Comparison of ENCODE assay signal across 10 cellular contexts in the genomic region with DNA sequence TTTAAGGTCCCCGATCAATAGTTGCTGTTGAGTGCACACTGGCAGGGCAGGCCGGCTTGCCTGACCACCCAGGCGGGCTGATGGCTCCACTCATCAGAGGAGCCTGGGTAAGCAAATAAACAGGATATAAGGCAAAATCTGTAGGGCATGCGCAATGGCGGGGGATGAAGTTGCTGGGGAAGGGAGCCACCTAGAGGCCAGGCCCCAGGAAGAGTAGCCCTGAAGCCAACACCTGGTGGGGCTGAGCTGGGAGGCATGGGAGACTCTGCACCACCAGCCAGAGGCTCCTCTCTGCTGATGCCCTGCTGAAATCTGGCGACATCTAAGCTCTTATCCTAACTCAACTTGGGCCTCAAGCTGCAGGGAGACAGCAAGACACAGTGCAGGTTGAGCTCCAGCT.
DNase-seq lines count a peak whose midpoint lies in the region; TF ChIP-seq lines count a peak whose summit lies in the region.
"Had no signal": no experiment of that assay in that cellular context is flagged by ENCODE, and none has a peak within 500 bp of the region (broad histone marks: within the 10 kb centered on the region; RNA-seq: fewer than 3 reads in every experiment).

No MANE protein-coding gene starts in this region.

- no peaks in the 10 kb centered on the region for H3K36me3 Mint-ChIP-seq in HFFc6 (ENCODE audit: low read depth)
- H3K36me3 Mint-ChIP-seq: activated naive CD4-positive, alpha-beta T cell treated with anti-CD3 and anti-CD28 coated beads, Interleukin-2, amount 50 U/mL, for 72 hours had no signal

- H3K27ac Mint-ChIP-seq in HFFc6: no peak overlapping the region
- H3K27ac Mint-ChIP-seq: activated naive CD4-positive, alpha-beta T cell treated with anti-CD3 and anti-CD28 coated beads, Interleukin-2, amount 50 U/mL, for 72 hours had no signal

- no peak overlapping the region for H3K4me3 Mint-ChIP-seq in HFFc6

- no peak for DNase-seq in HFFc6
- DNase-seq in astrocyte of the spinal cord (ENCODE audit: low read depth, low spot score): no peak
- DNase-seq in kidney tubule cell (ENCODE audit: low spot score): peak; percentile 42
- no peak for DNase-seq in KBM-7
- DNase-seq in NCI-H1694 (lab: John Stamatoyannopoulos, UW): no peak
- DNase-seq in A172 (ENCODE audit: low spot score): no peak
- no peak for DNase-seq in T1000 (lab: John Stamatoyannopoulos, UW)
- DNase-seq: kidney glomerular epithelial cell had no signal

- no peak overlapping the region for H3K4me3 ChIP-seq in astrocyte of the spinal cord (ENCODE audit: low read depth, low read length)

- peaks cover 9% of the 10 kb centered on the region for H3K4me1 Mint-ChIP-seq in HFFc6 (ENCODE audit: low read depth)

- no peak overlapping the region for H3K27ac ChIP-seq in C4-2B

- in situ Hi-C loops in astrocyte of the spinal cord (cut with HindIII; ENCODE audit: low sequenced_read_pairs): no loop called here
- in situ Hi-C loops in KBM-7 (cut with MboI; ENCODE audit: low pct_unique_long_range_greater_than_20kb, low sequenced_read_pairs): no loop called here

- TF ChIP-seq CTCF in C4-2B (conservative IDR thresholded peaks at IDR 0.05): peak; percentile 53
- peak; percentile 42 for TF ChIP-seq CTCF in HFFc6 (IDR thresholded peaks at IDR 0.05)
- peak; percentile 40 for TF ChIP-seq CTCF in astrocyte of the spinal cord (IDR thresholded peaks at IDR 0.05; ENCODE audit: low read depth, low read length)

- H3K27me3 Mint-ChIP-seq in HFFc6 (ENCODE audit: insufficient read depth): peaks cover 12% of the 10 kb centered on the region

- no peaks in the 10 kb centered on the region for H3K9me3 Mint-ChIP-seq in HFFc6
- H3K9me3 Mint-ChIP-seq: activated naive CD4-positive, alpha-beta T cell treated with anti-CD3 and anti-CD28 coated beads, Interleukin-2, amount 50 U/mL, for 72 hours had no signal
